8 cellular contexts compared by ENCODE assay signal in genomic region chr22:29267858-29268510, GRCh38. TPM values are rescaled to one million over a fixed set of nuclear protein-coding genes. Genes with fewer than 3 reads are reported as not detected.
DNase-seq lines count a peak whose midpoint lies in the region; ATAC-seq, FAIRE-seq and TF ChIP-seq lines count a peak whose summit lies in the region.

Gene EWSR1, plus strand, starts transcription at chr22:29268268. Its CDS starts 69 bp downstream, at chr22:29268337.
Gene RHBDD3, minus strand, starts transcription at chr22:29267981. Its CDS starts 2,355 bp downstream, at chr22:29265626.

- DNase-seq in AG04449 (ENCODE audit: low read depth, low spot score) (peak; percentile 84), NCI-H2227 treated with DMSO at 0.1 percent for 48 hours (lab: John Stamatoyannopoulos, UW) (peak; percentile 94), mammary epithelial cell (peak; percentile 95), iPS-NIHi11 (ENCODE audit: low spot score) (peak; percentile 96), small intestine (peak; percentile 95)

- ATAC-seq in GM18909 (IDR thresholded peaks at IDR 0.05; ENCODE audit: poor library complexity, unreplicated experiment) (peak; percentile 82), HG03159 (IDR thresholded peaks at IDR 0.05; ENCODE audit: unreplicated experiment) (peak; percentile 79)

- peak within 1 kb of the TSS; percentile 98 for H3K9ac ChIP-seq in mammary epithelial cell (ENCODE audit: insufficient read depth, low read length)

- in situ Hi-C loops in mammary epithelial cell (cut with MboI; ENCODE audit: low sequenced_read_pairs in 2 of 2) = no loop called here

- no peaks in the 10 kb centered on the region for H3K9me3 ChIP-seq in mammary epithelial cell (replicated peaks; ENCODE audit: insufficient read depth, low read length)
- no peaks in the 10 kb centered on the region for H3K9me3 ChIP-seq in small intestine (ENCODE audit: control insufficient read depth, low read depth)

- H3K27ac ChIP-seq in mammary epithelial cell (ENCODE audit: insufficient read depth, low read depth, low read length) (peak within 1 kb of the TSS; percentile 98), small intestine (ENCODE audit: low read depth in 1 of 2, low read length in 1 of 2) (peak within 1 kb of the TSS; percentile 89 to 98)

- H3K36me3 ChIP-seq in mammary epithelial cell (ENCODE audit: insufficient read depth, low read length) (peaks cover 17% of the 10 kb centered on the region), small intestine (ENCODE audit: control insufficient read depth in 2 of 2, insufficient read depth in 2 of 2, low read length in 2 of 2) (peaks cover 3 to 7% of the 10 kb centered on the region in 2 donors)

- H3K4me2 ChIP-seq in mammary epithelial cell (ENCODE audit: insufficient read depth, low read depth, low read length) = peak within 1 kb of the TSS; percentile 95

- POLR2A ChIA-PET in AG04449 (lab: Yijun Ruan, JAX) = interaction anchor here (0.6 to 0.7 kb wide), 3 partner anchors 18 to 1779 kb away, joined by 3 to 4 read pairs (median 3); no protein-coding TSS in a partner anchor

- WGBS in mammary epithelial cell (ENCODE audit: low coverage, missing lambda C conversion rate) = 1% methylated on average over 25 of the region's 67 CpGs
- 0 to 1% (median 0%) methylated on average over 59 to 67 of the region's 67 CpGs for WGBS in small intestine, 3 donors

- H3K4me3 ChIP-seq in AG04449 (ENCODE audit: low read depth, low read length) (peak within 1 kb of the TSS; percentile 89), WI38 (ENCODE audit: low read depth, low read length) (peak within 1 kb of the TSS; percentile 90), mammary epithelial cell (replicated peaks in 1 of 3; ENCODE audit: insufficient read depth in 1 of 3, low read depth in 2 of 3, low read length in 3 of 3) (peak within 1 kb of the TSS; percentile 66 to 91 (median 75)), small intestine (ENCODE audit: low read depth in 1 of 2, low read length in 2 of 2) (peak within 1 kb of the TSS; percentile 90 to 98)

- H3K27me3 ChIP-seq in mammary epithelial cell (ENCODE audit: insufficient read depth, low read length) = no peaks in the 10 kb centered on the region
- H3K27me3 ChIP-seq in small intestine (ENCODE audit: control insufficient read depth in 2 of 2, insufficient read depth in 2 of 2, low read length in 2 of 2) = no peaks in the 10 kb centered on the region

- peaks cover 79% of the 10 kb centered on the region for H3K79me2 ChIP-seq in mammary epithelial cell (ENCODE audit: insufficient read depth, low read length)

- H3K4me1 ChIP-seq in mammary epithelial cell (ENCODE audit: insufficient read depth, low read length) = peaks cover 35% of the 10 kb centered on the region
- peaks cover 2 to 11% of the 10 kb centered on the region in 2 donors for H3K4me1 ChIP-seq in small intestine (ENCODE audit: control insufficient read depth in 2 of 2, insufficient read depth in 1 of 2, low read depth in 1 of 2, low read length in 1 of 2)

- CTCF ChIA-PET in AG04449 (lab: Yijun Ruan, JAX) = interaction anchor here (1.0 to 4.2 kb wide), 2 partner anchors 22 to 46 kb away, joined by 3 to 25 read pairs; no protein-coding TSS in a partner anchor
- CTCF ChIA-PET in mammary epithelial cell (lab: Charles Lee; ENCODE audit: low non-redundant PET) = no interaction called here

- FAIRE-seq in small intestine (lab: Jason Lieb, UNC) = no peak

- intact Hi-C loops in mammary epithelial cell (cut with micrococcal nuclease) = loop anchor here (5.0 kb wide), 1 partner anchor 466 kb away; the partner anchor contains the start of gene XBP1

- dilution Hi-C loops in mammary epithelial cell (cut with HindIII; ENCODE audit: low sequenced_read_pairs) = no loop called here

- TF ChIP-seq CTCF in AG04449 (IDR thresholded peaks at IDR 0.05; ENCODE audit: insufficient read depth, low read length, missing control alignments) (no peak), WI38 (IDR thresholded peaks at IDR 0.05; ENCODE audit: low read depth, low read length) (no peak), mammary epithelial cell (conservative IDR thresholded peaks at IDR 0.05 in 1 of 2, IDR thresholded peaks at IDR 0.05 in 1 of 2; ENCODE audit: extremely low read depth in 1 of 2, insufficient read depth in 1 of 2, low read depth in 1 of 2, low read length in 2 of 2) (no peak)

- H4K20me1 ChIP-seq in mammary epithelial cell (ENCODE audit: insufficient read depth, low read length) = peaks cover 21% of the 10 kb centered on the region

- no TSS peak for BruUV-seq in mammary epithelial cell (replicated peaks; lab: Mats Ljungman, UMichigan)

- H2AFZ ChIP-seq in mammary epithelial cell (ENCODE audit: low read depth, low read length) = peak within 1 kb of the TSS; percentile 93

RNA-seq across cellular contexts. Expression of gene EWSR1, which starts in this region (rescaled TPM):
- 100 to 1,000 TPM; 164 to 307 TPM for total RNA-seq in mammary epithelial cell
- polyA plus RNA-seq in mammary epithelial cell (307 TPM), small intestine (100 to 1,000 TPM; 145 to 191 (median 181) TPM)
- 305 TPM for polyA minus RNA-seq in mammary epithelial cell

RNA-seq across cellular contexts. Expression of gene RHBDD3, which starts in this region (rescaled TPM):
- total RNA-seq in mammary epithelial cell = 10 to 100 TPM; 18.0 to 25.7 TPM
- polyA plus RNA-seq in mammary epithelial cell (14.1 TPM), small intestine (10 to 100 TPM; 13.6 to 43.1 (median 14.6) TPM)
- polyA minus RNA-seq in mammary epithelial cell = 5.2 TPM

Comparison
In these comparisons a context has a peak if more than half of its experiments do, and no peak if none do; other contexts are left out.
1. Peak in every context shown above with its lines: DNase-seq, ATAC-seq, H3K4me3 ChIP-seq and H3K27ac ChIP-seq.